Comparison of ENCODE assay signal across 24 cellular contexts in genomic region chrX:40284852-40285251, GRCh38.
"Had no signal": no experiment of that assay in that cellular context is flagged by ENCODE, and none has a peak within 500 bp of the region (broad histone marks: within the 10 kb centered on the region; RNA-seq: fewer than 3 reads in every experiment).

No MANE protein-coding gene starts in this region.

- H3K9ac ChIP-seq: neural progenitor cell had no signal

- H3K4me3 Mint-ChIP-seq: activated naive CD8-positive, alpha-beta T cell treated with anti-CD3 and anti-CD28 coated beads, Interleukin-2, amount 10 ng/mL, durations not matched to agents 7 days and 5 days; naive thymus-derived CD4-positive, alpha-beta T cell; neural progenitor cell; stimulated activated memory B cell treated with anti-CD40 and anti-IgM and Interleukin-4, amounts not matched to agents 10 μg/mL and 1 μg/mL and 100 μg/mL, for 72 hours; T-helper 2 cell treated with Interferon-gamma antibody and Interleukin-4, amounts not matched to agents 5 μg/mL and 100 μg/mL, for 36 hours; WTC11 had no signal

- DNase-seq: activated naive CD4-positive, alpha-beta T cell treated with Interleukin-2 at 50 U/mL for 16 hours; activated naive CD8-positive, alpha-beta T cell treated with anti-CD3 and anti-CD28 coated beads, Interleukin-2, amount 10 ng/mL, durations not matched to agents 7 days and 5 days; activated T-cell treated with anti-CD3 and anti-CD28 coated beads, Interleukin-2, amount 50 U/mL, for 48 hours; cerebellar nuclear complex; erythroblast; glutamatergic neuron; hippocampal formation; kidney glomerular epithelial cell; left lung; naive thymus-derived CD4-positive, alpha-beta T cell; retina; sigmoid colon; stimulated activated CD4-positive, alpha-beta T cell treated with anti-CD3 and anti-CD28 coated beads, Interleukin-15, amount 100 ng/mL, for 24 hours; transverse colon had no signal

- H3K27me3 ChIP-seq: left lung, neural progenitor cell, sigmoid colon, transverse colon, vagina had no signal

- ATAC-seq: left lung; naive thymus-derived CD4-positive, alpha-beta T cell; stimulated activated memory B cell treated with anti-CD40 and anti-IgM and Interleukin-4, amounts not matched to agents 10 μg/mL and 1 μg/mL and 100 μg/mL, for 72 hours; WTC11 had no signal

- FAIRE-seq: frontal cortex had no signal

- H3K27ac Mint-ChIP-seq: activated naive CD8-positive, alpha-beta T cell treated with anti-CD3 and anti-CD28 coated beads, Interleukin-2, amount 10 ng/mL, durations not matched to agents 7 days and 5 days; naive thymus-derived CD4-positive, alpha-beta T cell; neural progenitor cell; progenitor cell of endocrine pancreas; stimulated activated memory B cell treated with anti-CD40 and anti-IgM and Interleukin-4, amounts not matched to agents 10 μg/mL and 1 μg/mL and 100 μg/mL, for 72 hours; T-helper 2 cell treated with Interferon-gamma antibody and Interleukin-4, amounts not matched to agents 5 μg/mL and 100 μg/mL, for 36 hours; WTC11 had no signal

- H3K27ac ChIP-seq: coronary artery, left lung, neural progenitor cell, sigmoid colon, transverse colon, vagina had no signal

- H3K9me3 ChIP-seq: sigmoid colon, transverse colon, vagina had no signal

- H3K27me3 Mint-ChIP-seq: activated naive CD8-positive, alpha-beta T cell treated with anti-CD3 and anti-CD28 coated beads, Interleukin-2, amount 10 ng/mL, durations not matched to agents 7 days and 5 days; stimulated activated memory B cell treated with anti-CD40 and anti-IgM and Interleukin-4, amounts not matched to agents 10 μg/mL and 1 μg/mL and 100 μg/mL, for 72 hours had no signal

- H3K4me3 ChIP-seq: coronary artery, left lung, lung, neural progenitor cell, sigmoid colon, smooth muscle cell, transverse colon, vagina had no signal

- H3K36me3 ChIP-seq: left lung, neural progenitor cell, sigmoid colon, transverse colon, vagina had no signal

- H3K4me1 ChIP-seq: left lung, neural progenitor cell, transverse colon, vagina had no signal

- H3K36me3 Mint-ChIP-seq: neural progenitor cell; stimulated activated memory B cell treated with anti-CD40 and anti-IgM and Interleukin-4, amounts not matched to agents 10 μg/mL and 1 μg/mL and 100 μg/mL, for 72 hours had no signal
